8 cellular contexts compared by ENCODE assay signal in the genomic region with DNA sequence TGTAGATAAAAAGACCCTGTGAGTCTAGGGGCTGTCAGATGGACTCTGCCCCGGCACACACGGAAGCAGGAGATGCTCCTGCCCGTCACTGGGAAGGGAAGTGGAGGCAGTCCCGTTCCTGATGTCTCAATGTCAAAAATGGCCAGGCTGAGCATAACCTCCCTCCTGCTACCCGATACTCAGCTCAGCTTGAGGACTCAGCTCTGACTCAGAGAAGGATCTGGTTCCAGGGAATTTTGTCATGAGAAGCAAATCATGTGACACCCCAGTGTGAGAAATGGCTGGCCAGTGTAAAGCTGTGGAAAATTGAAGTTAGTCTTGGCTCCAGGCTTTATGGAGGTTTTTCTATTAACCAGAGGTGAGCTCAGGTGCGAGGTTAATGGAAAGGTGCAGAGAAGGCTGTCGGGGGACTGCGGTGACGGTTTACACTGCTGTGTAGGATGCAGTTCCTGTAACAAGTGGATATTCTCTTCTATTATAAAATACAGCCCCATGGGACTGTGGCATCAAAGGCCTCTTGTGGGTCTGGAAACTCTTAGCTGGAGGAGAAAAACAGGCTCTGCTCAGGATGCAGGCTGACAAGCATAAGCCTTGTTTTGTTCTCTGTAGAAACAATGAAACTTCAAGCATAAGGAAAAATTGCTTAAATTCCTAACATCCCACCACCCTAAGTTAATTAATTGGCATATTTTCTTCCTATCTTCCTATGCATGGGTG. TPM values are rescaled to one million over a fixed set of nuclear protein-coding genes. Genes with fewer than 3 reads are reported as not detected.
DNase-seq lines count a peak whose midpoint lies in the region; ATAC-seq, FAIRE-seq and TF ChIP-seq lines count a peak whose summit lies in the region.

No MANE protein-coding gene starts in this region.

- H3K4me1 ChIP-seq in A549, result peaks cover 31% of the 10 kb centered on the region
- H3K4me1 ChIP-seq in mammary epithelial cell (ENCODE audit: insufficient read depth, low read length), result peaks cover 11% of the 10 kb centered on the region
- no peaks in the 10 kb centered on the region for H3K4me1 ChIP-seq in effector memory CD4-positive, alpha-beta T cell (ENCODE audit: control insufficient read depth, insufficient read depth, low read length, poor library complexity, severe bottlenecking)

- H3K9me3 ChIP-seq in A549 (no peaks in the 10 kb centered on the region), mammary epithelial cell (replicated peaks; ENCODE audit: insufficient read depth, low read length) (no peaks in the 10 kb centered on the region)
- H3K9me3 ChIP-seq in effector memory CD4-positive, alpha-beta T cell (ENCODE audit: control insufficient read depth, low read length), result no peaks in the 10 kb centered on the region

- TF ChIP-seq CTCF in A549 (IDR thresholded peaks at IDR 0.05), result no peak
- TF ChIP-seq CTCF in mammary epithelial cell (conservative IDR thresholded peaks at IDR 0.05 in 1 of 2, IDR thresholded peaks at IDR 0.05 in 1 of 2; ENCODE audit: extremely low read depth in 1 of 2, insufficient read depth in 1 of 2, low read depth in 1 of 2, low read length in 2 of 2), result no peak

- H3K9ac ChIP-seq in mammary epithelial cell (ENCODE audit: insufficient read depth, low read length), result no peak overlapping the region

- no peak for TF ChIP-seq POLR2A in A549 (IDR thresholded peaks at IDR 0.05; ENCODE audit: low read length)

- CTCF ChIA-PET in A549 (lab: Yijun Ruan, JAX) (no interaction called here), mammary epithelial cell (lab: Charles Lee; ENCODE audit: low non-redundant PET) (no interaction called here)

- no peaks in the 10 kb centered on the region for H3K9me3 Mint-ChIP-seq in activated T-cell treated with anti-CD3 and anti-CD28 coated beads, Interleukin-2, amount 50 U/mL, for 24 hours

- no peaks in the 10 kb centered on the region for H3K36me3 Mint-ChIP-seq in activated T-cell treated with anti-CD3 and anti-CD28 coated beads, Interleukin-2, amount 50 U/mL, for 24 hours (ENCODE audit: low read depth)

- H3K4me1 Mint-ChIP-seq in activated T-cell treated with anti-CD3 and anti-CD28 coated beads, Interleukin-2, amount 50 U/mL, for 24 hours (ENCODE audit: low read depth), result no peaks in the 10 kb centered on the region

- ATAC-seq in A549 (peak; percentile 94 to 97), GM18502 (IDR thresholded peaks at IDR 0.05; ENCODE audit: poor library complexity, unreplicated experiment) (no peak)

- FAIRE-seq in A549 (lab: Jason Lieb, UNC), result no peak

- H3K4me2 ChIP-seq in A549 (peak overlapping the region; percentile 78), mammary epithelial cell (ENCODE audit: insufficient read depth, low read depth, low read length) (no peak overlapping the region)

- no peak for TF ChIP-seq EP300 in A549 (IDR thresholded peaks at IDR 0.05)

- H3K27me3 ChIP-seq in mammary epithelial cell (ENCODE audit: insufficient read depth, low read length), result no peaks in the 10 kb centered on the region
- no peaks in the 10 kb centered on the region for H3K27me3 ChIP-seq in effector memory CD4-positive, alpha-beta T cell (replicated peaks; ENCODE audit: control insufficient read depth, insufficient read depth, low read length, poor library complexity, severe bottlenecking)

- TF ChIP-seq RAD21 in A549 (conservative IDR thresholded peaks at IDR 0.05 in 1 of 2, IDR thresholded peaks at IDR 0.05 in 1 of 2), result no peak

- H2AFZ ChIP-seq in mammary epithelial cell (ENCODE audit: low read depth, low read length), result peak overlapping the region; percentile 59

- H3K79me2 ChIP-seq in mammary epithelial cell (ENCODE audit: insufficient read depth, low read length), result no peaks in the 10 kb centered on the region

- DNase-seq in A549 (ENCODE audit: low read depth in 1 of 2, low spot score in 1 of 2), result peak; percentile 76 to 78
- DNase-seq in HT1080 (ENCODE audit: low read depth), result peak; percentile 87
- peak; percentile 85 for DNase-seq in mammary epithelial cell
- DNase-seq in left kidney (ENCODE audit: low read depth, low spot score), result peak; percentile 89
- DNase-seq in effector memory CD4-positive, alpha-beta T cell, result no peak
- no peak for DNase-seq in activated T-cell treated with anti-CD3 and anti-CD28 coated beads, Interleukin-2, amount 50 U/mL, for 24 hours
- DNase-seq in NCI-H524 treated with DMSO at 0.1 percent for 48 hours (lab: John Stamatoyannopoulos, UW), result no peak

- in situ Hi-C loops in mammary epithelial cell (cut with MboI; ENCODE audit: low sequenced_read_pairs in 2 of 2), result no loop called here

- POLR2A ChIA-PET in A549 (lab: Yijun Ruan, JAX), result interaction anchor here (0.5 to 0.7 kb wide), 2 partner anchors 132 to 276 kb away, joined by 3 read pairs; no protein-coding TSS in a partner anchor

- peaks cover 40% of the 10 kb centered on the region for H3K27me3 Mint-ChIP-seq in activated T-cell treated with anti-CD3 and anti-CD28 coated beads, Interleukin-2, amount 50 U/mL, for 24 hours

- H3K27ac Mint-ChIP-seq in activated T-cell treated with anti-CD3 and anti-CD28 coated beads, Interleukin-2, amount 50 U/mL, for 24 hours, result no peak overlapping the region

- H3K27ac ChIP-seq in A549, result peak overlapping the region; percentile 63 to 84
- H3K27ac ChIP-seq in mammary epithelial cell (ENCODE audit: insufficient read depth, low read depth, low read length), result peak overlapping the region; percentile 30
- no peak overlapping the region for H3K27ac ChIP-seq in effector memory CD4-positive, alpha-beta T cell (ENCODE audit: insufficient read depth, low read length, poor library complexity, severe bottlenecking)

- dilution Hi-C loops in mammary epithelial cell (cut with HindIII; ENCODE audit: low sequenced_read_pairs), result no loop called here

- H4K20me1 ChIP-seq in mammary epithelial cell (ENCODE audit: insufficient read depth, low read length), result no peaks in the 10 kb centered on the region

- intact Hi-C loops in mammary epithelial cell (cut with micrococcal nuclease), result no loop called here

- no peak overlapping the region for H3K4me3 Mint-ChIP-seq in activated T-cell treated with anti-CD3 and anti-CD28 coated beads, Interleukin-2, amount 50 U/mL, for 24 hours

- WGBS in A549 (ENCODE audit: missing lambda C conversion rate), result 42% methylated on average over 9 of the region's 9 CpGs
- 47% methylated on average over 9 of the region's 9 CpGs for WGBS in mammary epithelial cell (ENCODE audit: low coverage, missing lambda C conversion rate)

- no peaks in the 10 kb centered on the region for H3K36me3 ChIP-seq in mammary epithelial cell (ENCODE audit: insufficient read depth, low read length)
- no peaks in the 10 kb centered on the region for H3K36me3 ChIP-seq in effector memory CD4-positive, alpha-beta T cell (ENCODE audit: control insufficient read depth, insufficient read depth, low read length)

- BruUV-seq in mammary epithelial cell (replicated peaks; lab: Mats Ljungman, UMichigan), result no TSS peak

- H3K4me3 ChIP-seq in A549 (peak overlapping the region; percentile 20; the same call in 2 of the 3 replicates), mammary epithelial cell (replicated peaks in 1 of 3; ENCODE audit: insufficient read depth in 1 of 3, low read depth in 2 of 3, low read length in 3 of 3) (no peak overlapping the region)
- no peak overlapping the region for H3K4me3 ChIP-seq in effector memory CD4-positive, alpha-beta T cell (ENCODE audit: insufficient read depth, low read depth, low read length, poor library complexity, severe bottlenecking)

TF ChIP-seq in A549, 52 proteins besides CTCF, POLR2A, EP300 and RAD21:
- TF ChIP-seq RARB (CRISPR knock-in tag; IDR thresholded peaks at IDR 0.05) (no peak), RFX5 (IDR thresholded peaks at IDR 0.05) (no peak), MAFK (IDR thresholded peaks at IDR 0.05; ENCODE audit: partially characterized antibody) (no peak), FOSL2 (IDR thresholded peaks at IDR 0.05) (0 out of 2 replicates have a peak, but pooled peaks have one; percentile 46), FOSL2 (CRISPR knock-in tag; IDR thresholded peaks at IDR 0.05) (peak; percentile 74), MAX (IDR thresholded peaks at IDR 0.05) (peak; percentile 75), USF2 (IDR thresholded peaks at IDR 0.05) (peak; percentile 86), EHMT2 (IDR thresholded peaks at IDR 0.05; ENCODE audit: low read depth) (no peak), SMC3 (IDR thresholded peaks at IDR 0.05) (no peak), ZNF302 (CRISPR knock-in tag; IDR thresholded peaks at IDR 0.05) (no peak), JUNB (IDR thresholded peaks at IDR 0.05) (no peak)
- TF ChIP-seq, protein P1, sequence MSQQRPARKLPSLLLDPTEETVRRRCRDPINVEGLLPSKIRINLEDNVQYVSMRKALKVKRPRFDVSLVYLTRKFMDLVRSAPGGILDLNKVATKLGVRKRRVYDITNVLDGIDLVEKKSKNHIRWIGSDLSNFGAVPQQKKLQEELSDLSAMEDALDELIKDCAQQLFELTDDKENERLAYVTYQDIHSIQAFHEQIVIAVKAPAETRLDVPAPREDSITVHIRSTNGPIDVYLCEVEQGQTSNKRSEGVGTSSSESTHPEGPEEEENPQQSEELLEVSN (IDR thresholded peaks at IDR 0.05; ENCODE audit: borderline replicate concordance, low read depth), result peak; percentile 56; the same call in 1 of the 2 replicates
TF ChIP-seq in A549: peak in this region for 4.

RNA-seq across cellular contexts. Expression of gene AGAP1, which starts 24.7 kb away (rescaled TPM):
- polyA plus RNA-seq in A549 (2011; rRNA removed), result 21.9 and 23.9 TPM in 2 replicates
- 25.5 and 30.7 TPM in 2 replicates for polyA plus RNA-seq in A549 (2012; cell fraction: cytosol; rRNA removed)
- polyA plus RNA-seq in A549 (2012; cell fraction: nucleus; rRNA removed), result 19.2 and 25.0 TPM in 2 replicates
- polyA plus RNA-seq in A549 (2017; fragmentation: RNase III; extraction: RNeasy Plus Mini Kit Qiagen cat#74134 plus additional on column Dnase treatment), result 19.4 to 20.6 TPM (median 20.2 TPM) in 3 replicates
- 52.7 and 67.8 TPM in 2 replicates for polyA minus RNA-seq in A549 (2011; rRNA and poly(A)+ RNA removed)
- 12.3 and 14.8 TPM in 2 replicates for total RNA-seq in HT1080 (2014; rRNA removed; shearing (Covaris generic))
- polyA plus RNA-seq in HT1080 (2015; cell fraction: cytosol; rRNA removed), result 8.4 and 11.5 TPM in 2 replicates
- 7.0 and 9.5 TPM in 2 replicates for polyA plus RNA-seq in HT1080 (2015; cell fraction: nucleus; rRNA removed)
- total RNA-seq in mammary epithelial cell, result 10 to 100 TPM; 11.2 to 28.9 TPM
- polyA plus RNA-seq in mammary epithelial cell, result 21.7 TPM
- polyA minus RNA-seq in mammary epithelial cell, result 58.1 TPM

Comparison
In these comparisons a context has a peak if more than half of its experiments do, and no peak if none do; other contexts are left out.
1. DNase-seq: peak in A549 (2 of 2), HT1080 (single experiment), mammary epithelial cell (single experiment) and left kidney (single experiment); none in effector memory CD4-positive, alpha-beta T cell (0 of 3), activated T-cell treated with anti-CD3 and anti-CD28 coated beads, Interleukin-2, amount 50 U/mL, for 24 hours (single experiment) and NCI-H524 treated with DMSO at 0.1 percent for 48 hours (single experiment).